Comparison of ENCODE assay signal across 28 cellular contexts in the genomic region with DNA sequence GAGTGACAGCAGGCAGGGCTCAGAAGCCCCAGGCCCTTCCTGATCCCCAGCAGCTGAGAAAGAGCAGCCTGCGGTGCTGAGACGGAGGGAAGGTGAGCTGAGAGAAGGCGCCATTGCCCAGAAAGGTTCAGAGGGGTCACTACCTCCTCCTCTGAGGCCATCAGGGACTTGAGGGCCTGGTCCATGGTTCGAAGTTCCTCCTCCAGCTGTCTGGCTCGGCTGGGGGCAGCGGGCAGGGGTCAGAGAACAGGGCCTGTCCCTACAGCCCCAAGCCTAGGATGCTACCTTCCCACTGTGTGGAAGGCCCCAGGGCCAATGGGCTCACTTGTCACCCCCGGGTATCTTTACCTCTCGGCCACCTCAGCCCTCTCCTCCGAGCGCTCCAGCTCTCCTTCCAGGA. TPM values are rescaled to one million over a fixed set of nuclear protein-coding genes. Genes with fewer than 3 reads are reported as not detected.
DNase-seq lines count a peak whose midpoint lies in the region; ATAC-seq and TF ChIP-seq lines count a peak whose summit lies in the region.
"Had no signal": no experiment of that assay in that cellular context is flagged by ENCODE, and none has a peak within 500 bp of the region (broad histone marks: within the 10 kb centered on the region; RNA-seq: fewer than 3 reads in every experiment).

No MANE protein-coding gene starts in this region.

- H3K9me3 ChIP-seq in heart right ventricle, result no peaks in the 10 kb centered on the region
- no peaks in the 10 kb centered on the region for H3K9me3 ChIP-seq in esophagus muscularis mucosa
- no peaks in the 10 kb centered on the region for H3K9me3 ChIP-seq in tibial artery
- H3K9me3 ChIP-seq: body of pancreas, thyroid gland had no signal

- WGBS in heart right ventricle, 2 donors, result 90 to 94% methylated on average over 10 of the region's 10 CpGs
- 60% methylated on average over 1 of the region's 10 CpGs for WGBS in esophagus muscularis mucosa

- H3K27me3 ChIP-seq in heart right ventricle, result peaks cover 0 to 6% (median 0%) of the 10 kb centered on the region in 7 donors
- H3K27me3 ChIP-seq in esophagus muscularis mucosa, result no peaks in the 10 kb centered on the region
- H3K27me3 ChIP-seq in rectal smooth muscle tissue (ENCODE audit: control insufficient read depth, insufficient read depth, low read length), result no peaks in the 10 kb centered on the region
- H3K27me3 ChIP-seq in tibial artery, result no peaks in the 10 kb centered on the region
- H3K27me3 ChIP-seq: body of pancreas, thyroid gland had no signal

- TF ChIP-seq EP300 in esophagus muscularis mucosa (IDR thresholded peaks at IDR 0.05), result no peak

- H3K4me3 ChIP-seq in heart right ventricle (no peak overlapping the region), esophagus muscularis mucosa (peak overlapping the region; percentile 72 to 90 (median 86)), rectal smooth muscle tissue (ENCODE audit: low read length) (peak overlapping the region; percentile 62), tibial artery (peak overlapping the region; percentile 93 to 94)
- H3K4me3 ChIP-seq: body of pancreas, thyroid gland had no signal

- no peak for TF ChIP-seq POLR2A in esophagus muscularis mucosa (IDR thresholded peaks at IDR 0.05; ENCODE audit: low read depth)

- H3K4me1 ChIP-seq in heart right ventricle (peaks cover 9 to 59% (median 37%) of the 10 kb centered on the region in 9 donors), esophagus muscularis mucosa (peaks cover 27 to 71% (median 47%) of the 10 kb centered on the region in 4 donors), rectal smooth muscle tissue (ENCODE audit: control insufficient read depth, insufficient read depth, low read length) (peaks cover 25% of the 10 kb centered on the region), tibial artery (peaks cover 0 to 48% (median 28%) of the 10 kb centered on the region in 4 donors)

- no peak for TF ChIP-seq CTCF in heart right ventricle (IDR thresholded peaks at IDR 0.05)
- TF ChIP-seq CTCF in esophagus muscularis mucosa (IDR thresholded peaks at IDR 0.05), result no peak
- no peak for TF ChIP-seq CTCF in tibial artery (IDR thresholded peaks at IDR 0.05)

- ATAC-seq in heart right ventricle, result no peak
- ATAC-seq in left ventricle myocardium superior, result no peak
- ATAC-seq: body of pancreas, PC-3 had no signal

- H3K9ac ChIP-seq in rectal smooth muscle tissue (ENCODE audit: low read length), result no peak overlapping the region

- intact Hi-C loops in heart right ventricle (cut with DNase I) (no loop called here), left ventricle myocardium superior (cut with micrococcal nuclease) (no loop called here), esophagus muscularis mucosa (cut with DNase I) (no loop called here), tibial artery (cut with DNase I; ENCODE audit: low total_unique reads) (no loop called here)

- peak overlapping the region in 6 of 10 donors; percentile 40 to 100 (median 98) for H3K27ac ChIP-seq in heart right ventricle
- peak overlapping the region; percentile 95 to 98 (median 96) for H3K27ac ChIP-seq in esophagus muscularis mucosa (replicated peaks in 1 of 4)
- H3K27ac ChIP-seq in rectal smooth muscle tissue (ENCODE audit: low read depth, low read length), result peak overlapping the region; percentile 99
- peak overlapping the region; percentile 96 to 97 for H3K27ac ChIP-seq in tibial artery
- H3K27ac ChIP-seq in caudate nucleus (ENCODE audit: low read depth, low read length), result no peak overlapping the region
- H3K27ac ChIP-seq: body of pancreas, HL-60, thyroid gland had no signal

- DNase-seq in heart right ventricle (no peak), left ventricle myocardium superior (no peak), esophagus muscularis mucosa (ENCODE audit: extremely low spot score) (no peak), tibial artery (no peak), D341Med (ENCODE audit: low spot score) (no peak), caudate nucleus (lab: John Stamatoyannopoulos, UW) (no peak)
- no peak for DNase-seq in central memory CD4-positive, alpha-beta T cell
- DNase-seq: activated CD4-positive, alpha-beta T cell treated with anti-CD3 and anti-CD28 coated beads for 4 hours; activated CD8-positive, alpha-beta memory T cell treated with anti-CD3 and anti-CD28 coated beads for 24 hours; activated gamma-delta T cell; activated naive CD8-positive, alpha-beta T cell treated with anti-CD3 and anti-CD28 coated beads, Interleukin-2, amount 10 ng/mL, durations not matched to agents 7 days and 5 days; activated T-cell treated with anti-CD3 and anti-CD28 coated beads, Interleukin-2, amount 50 U/mL, for 1 hour; body of pancreas; CD4-positive, alpha-beta memory T cell; DMS 273 treated with DMSO at 0.1 percent for 48 hours; effector CD4-positive, alpha-beta T cell; Karpas-422; NCI-H1436 treated with DMSO at 0.1 percent for 48 hours; NCI-H2107; NCI-H446; PC-3; SHP77 treated with DMSO at 0.1 percent for 48 hours; stimulated activated CD4-positive, alpha-beta T cell treated with anti-CD3 and anti-CD28 coated beads, Interleukin-4, amount 100 ng/mL, for 4 hours; thyroid gland had no signal

- peaks cover 0 to 58% (median 33%) of the 10 kb centered on the region in 9 donors for H3K36me3 ChIP-seq in heart right ventricle
- H3K36me3 ChIP-seq in esophagus muscularis mucosa, result peaks cover 46 to 70% (median 64%) of the 10 kb centered on the region in 4 donors
- peaks cover 33% of the 10 kb centered on the region for H3K36me3 ChIP-seq in rectal smooth muscle tissue (ENCODE audit: control insufficient read depth, insufficient read depth, low read length)
- peaks cover 72 to 80% (median 78%) of the 10 kb centered on the region in 3 donors for H3K36me3 ChIP-seq in tibial artery

RNA-seq across cellular contexts. Expression of a gene that starts 4.8 kb away (rescaled TPM):
- total RNA-seq in heart right ventricle (100 to 1,000 TPM; 548 to 922 (median 784) TPM), left ventricle myocardium superior (1,217 TPM), esophagus muscularis mucosa (over 10,000 TPM in 3 of 4 donors, 1,000 to 10,000 TPM in 1; 8,856 to 14,576 (median 12,022) TPM)
- 1,000 to 10,000 TPM in 1 of 2 donors, 100 to 1,000 TPM in 1; 597 to 1,940 TPM for polyA plus RNA-seq in heart right ventricle

RNA-seq across cellular contexts. Expression of a gene that starts 11.2 kb away (rescaled TPM):
- total RNA-seq in heart right ventricle, result 10 to 100 TPM in 1 of 10 donors, 1 to 10 TPM in 1, under 1 TPM in 3, not detected in 5; 0.20 to 13.2 (median 0.24) TPM
- 1 to 10 TPM in 1 of 2 donors, not detected in 1; 1.0 TPM for polyA plus RNA-seq in heart right ventricle
- total RNA-seq in left ventricle myocardium superior, result 0.64 TPM
- 1 to 10 TPM in 1 of 4 donors, not detected in 3; 2.2 TPM for total RNA-seq in esophagus muscularis mucosa
- total RNA-seq: A172; CD4-positive, alpha-beta memory T cell; lung microvascular endothelial cell; thyroid gland had no signal
- polyA plus RNA-seq: CD4-positive, alpha-beta memory T cell had no signal

RNA-seq across cellular contexts. Expression of a gene that starts 19.9 kb away (rescaled TPM):
- total RNA-seq in heart right ventricle (under 1 TPM in 8 of 10 donors, not detected in 2; 0.09 to 0.85 (median 0.30) TPM), left ventricle myocardium superior (0.45 TPM), esophagus muscularis mucosa (1 to 10 TPM; 1.3 to 3.3 (median 1.7) TPM)
- polyA plus RNA-seq in heart right ventricle, result 1 to 10 TPM in 1 of 2 donors, under 1 TPM in 1; 0.35 to 1.3 TPM
- total RNA-seq: CD4-positive, alpha-beta memory T cell had no signal

RNA-seq across cellular contexts. Expression of a gene that starts 26.8 kb away (rescaled TPM):
- total RNA-seq in heart right ventricle (10 to 100 TPM; 37.9 to 54.0 (median 43.9) TPM), left ventricle myocardium superior (45.6 TPM), esophagus muscularis mucosa (100 to 1,000 TPM in 2 of 4 donors, 10 to 100 TPM in 2; 68.4 to 117 (median 104) TPM)
- 100 to 1,000 TPM in 1 of 2 donors, 10 to 100 TPM in 1; 95.3 to 210 TPM for polyA plus RNA-seq in heart right ventricle

RNA-seq across cellular contexts. Expression of a gene that starts 27.1 kb away (rescaled TPM):
- total RNA-seq in heart right ventricle (over 10,000 TPM in 3 of 10 donors, 1,000 to 10,000 TPM in 7; 3,879 to 14,997 (median 5,788) TPM), left ventricle myocardium superior (16,495 TPM), esophagus muscularis mucosa (1,000 to 10,000 TPM; 1,899 to 6,162 (median 2,510) TPM)
- 100 to 1,000 TPM in 1 of 2 donors, 10 to 100 TPM in 1; 14.9 to 476 TPM for polyA plus RNA-seq in heart right ventricle

Comparison
In these comparisons a context has a peak if more than half of its experiments do, and no peak if none do; other contexts are left out.
1. H3K4me3 ChIP-seq: peak in esophagus muscularis mucosa (4 of 4), rectal smooth muscle tissue (single experiment) and tibial artery (2 of 2); none in heart right ventricle (0 of 10).